8 cellular contexts compared by ENCODE assay signal in genomic region chr1:52034050-52034384, GRCh38. TPM values are rescaled to one million over a fixed set of nuclear protein-coding genes. Genes with fewer than 3 reads are reported as not detected.
DNase-seq lines count a peak whose midpoint lies in the region; ATAC-seq, FAIRE-seq and TF ChIP-seq lines count a peak whose summit lies in the region.

No MANE protein-coding gene starts in this region.

- H4K20me1 ChIP-seq in OCI-LY1 (ENCODE audit: insufficient read depth, low read length) (no peaks in the 10 kb centered on the region), H1 (replicated peaks in 1 of 2; ENCODE audit: control insufficient read depth in 1 of 2, insufficient read depth in 2 of 2, low read length in 2 of 2) (peaks cover 2 to 5% of the 10 kb centered on the region in 2 experiments)

- H4K91ac ChIP-seq in H1 (replicated peaks; ENCODE audit: insufficient read length, low read length), result no peak overlapping the region

- no peak overlapping the region for H3K18ac ChIP-seq in H1 (ENCODE audit: extremely low read depth, low read length)

- H2AFZ ChIP-seq in OCI-LY1 (ENCODE audit: low read length) (peak overlapping the region; percentile 78), H1 (ENCODE audit: low read length) (no peak overlapping the region)

- CTCF ChIA-PET in H1 (lab: Charles Lee; ENCODE audit: partially characterized antibody), result interaction anchor here (1.5 kb wide), 1 partner anchor 11 kb away, joined by 3 read pairs; no protein-coding TSS in a partner anchor

- no peak overlapping the region for H4K5ac ChIP-seq in H1 (ENCODE audit: insufficient read length, low read depth, low read length)

- no peak overlapping the region for H2BK20ac ChIP-seq in H1 (ENCODE audit: low read length)

- peaks cover 3% of the 10 kb centered on the region; the same call in 1 of the 2 replicates for H3K79me1 ChIP-seq in H1 (ENCODE audit: low read depth, low read length)

- H3K9me3 ChIP-seq in OCI-LY1 (ENCODE audit: low read length) (no peaks in the 10 kb centered on the region), H1 (ENCODE audit: insufficient read depth in 2 of 2, low read depth in 1 of 2, low read length in 1 of 2) (no peaks in the 10 kb centered on the region), neutrophil (no peaks in the 10 kb centered on the region)

- no peak overlapping the region for H2BK15ac ChIP-seq in H1 (ENCODE audit: low read length)

- H3K79me2 ChIP-seq in OCI-LY1 (ENCODE audit: insufficient read depth, low read length) (peaks cover 15% of the 10 kb centered on the region), H1 (ENCODE audit: control insufficient read depth in 1 of 2, insufficient read depth in 2 of 2, low read length in 2 of 2) (peaks cover 4 to 21% of the 10 kb centered on the region in 2 experiments; a peak in 3 of 4 replicates)

- TF ChIP-seq POLR2A in H1 (IDR thresholded peaks at IDR 0.05; ENCODE audit: control extremely low read depth in 1 of 2, low read depth in 2 of 2, low read length in 2 of 2), result no peak

- H2BK5ac ChIP-seq in H1 (ENCODE audit: low read depth, low read length), result no peak overlapping the region

- TF ChIP-seq CTCF in C4-2B (conservative IDR thresholded peaks at IDR 0.05) (no peak), OCI-LY1 (IDR thresholded peaks at IDR 0.05; ENCODE audit: low read length) (no peak), H1 (IDR thresholded peaks at IDR 0.05; ENCODE audit: control extremely low read depth in 1 of 3, insufficient read depth in 1 of 3, low read depth in 1 of 3, low read length in 3 of 3) (no peak), neutrophil (IDR thresholded peaks at IDR 0.05) (no peak)

- H3K27ac ChIP-seq in C4-2B (peak overlapping the region; percentile 88; the same call in 1 of the 2 replicates), OCI-LY1 (ENCODE audit: low read depth, low read length, poor library complexity, severe bottlenecking) (no peak overlapping the region), H1 (ENCODE audit: low read depth, low read length) (no peak overlapping the region), neutrophil (peak overlapping the region; percentile 83)

- H2AK5ac ChIP-seq in H1 (ENCODE audit: low read depth, low read length), result no peak overlapping the region

- H3K4ac ChIP-seq in H1 (replicated peaks; ENCODE audit: insufficient read length, low read depth, low read length), result no peak overlapping the region

- H3K4me1 ChIP-seq in OCI-LY1 (ENCODE audit: insufficient read depth, low read length, severe bottlenecking) (peaks cover 34% of the 10 kb centered on the region), H1 (replicated peaks in 1 of 4; ENCODE audit: control insufficient read depth in 3 of 4, insufficient read depth in 4 of 4, low read length in 3 of 4) (peaks cover 2 to 4% (median 2%) of the 10 kb centered on the region in 4 experiments; a peak in 4 of 7 replicates), neutrophil (ENCODE audit: control insufficient read depth in 1 of 2, insufficient read depth in 1 of 2, low read depth in 1 of 2, low read length in 1 of 2) (peaks cover 25 to 26% of the 10 kb centered on the region in 2 experiments)

- no peak overlapping the region for H2BK120ac ChIP-seq in H1 (replicated peaks; ENCODE audit: low read depth, low read length)

- no peaks in the 10 kb centered on the region for H3K9me2 ChIP-seq in OCI-LY1 (ENCODE audit: low read depth, low read length)

- H3F3A ChIP-seq in OCI-LY1 (ENCODE audit: insufficient read depth, low read length), result no peaks in the 10 kb centered on the region

- POLR2A ChIA-PET in H1 (lab: Charles Lee; ENCODE audit: partially characterized antibody), result interaction anchor here (0.6 to 4.4 kb wide), 11 partner anchors 8 to 370 kb away, joined by 3 to 54 read pairs (median 4); partner anchors contain the start of genes BTF3L4, ORC1, PRPF38A and RAB3B

- no peak for DNase-seq in H1 (ENCODE audit: low read depth in 1 of 2, low spot score in 2 of 2)
- no peak for DNase-seq in occipital lobe (lab: John Stamatoyannopoulos, UW)
- DNase-seq in kidney tubule cell (ENCODE audit: low spot score), result no peak
- DNase-seq in NCI-H2081 (lab: John Stamatoyannopoulos, UW), result no peak

- H3K4me3 ChIP-seq in OCI-LY1 (ENCODE audit: low read depth, low read length, poor library complexity, severe bottlenecking), result peak overlapping the region; percentile 88
- peak overlapping the region in 3 of 4 experiments; percentile 68 to 82 (median 80); a peak in 5 of 8 replicates for H3K4me3 ChIP-seq in H1 (ENCODE audit: extremely low read depth in 1 of 4, insufficient read depth in 2 of 4, low read depth in 3 of 4, low read length in 4 of 4)
- H3K4me3 ChIP-seq in neutrophil (ENCODE audit: low read depth in 1 of 2, low read length in 1 of 2), result peak overlapping the region; percentile 91 to 97

- ATAC-seq in GM19455 (IDR thresholded peaks at IDR 0.05; ENCODE audit: unreplicated experiment), result no peak

- H3K27me3 ChIP-seq in OCI-LY1 (ENCODE audit: insufficient read depth, low read length) (no peaks in the 10 kb centered on the region), H1 (replicated peaks in 1 of 4; ENCODE audit: control insufficient read depth in 3 of 4, extremely low read depth in 1 of 4, insufficient read depth in 3 of 4, low read length in 3 of 4) (no peaks in the 10 kb centered on the region), neutrophil (no peaks in the 10 kb centered on the region)

- H3K9ac ChIP-seq in OCI-LY1 (ENCODE audit: low read length) (peak overlapping the region; percentile 85; the same call in 1 of the 2 replicates), H1 (replicated peaks in 1 of 4; ENCODE audit: extremely low read depth in 1 of 4, low read depth in 3 of 4, low read length in 3 of 4) (no peak overlapping the region)

- no peak for TF ChIP-seq EP300 in H1 (IDR thresholded peaks at IDR 0.05; ENCODE audit: borderline replicate concordance in 1 of 2, low read depth in 2 of 2, low read length in 2 of 2)

- H4K8ac ChIP-seq in H1 (ENCODE audit: extremely low read depth, insufficient read depth, low read length), result no peak overlapping the region

- H3K23ac ChIP-seq in H1 (ENCODE audit: insufficient read length), result no peak overlapping the region

- TF ChIP-seq RAD21 in H1 (IDR thresholded peaks at IDR 0.05 in 1 of 2, conservative IDR thresholded peaks at IDR 0.05 in 1 of 2; ENCODE audit: low read depth in 2 of 2, low read length in 2 of 2), result no peak

- WGBS in H1 (ENCODE audit: extremely low coverage in 1 of 2, insufficient coverage in 1 of 2, insufficient read length in 1 of 2, insufficient replicate concordance in 2 of 2, low coverage in 1 of 2, low lambda C conversion rate in 2 of 2, missing lambda C conversion rate in 1 of 2), 2 experiments, result 87% methylated on average over 2 of the region's 2 CpGs; no CpG with 5 or more reads in 1 of the 2 experiments

- no peak overlapping the region for H2BK12ac ChIP-seq in H1 (ENCODE audit: low read depth, low read length)

- H3K36me3 ChIP-seq in OCI-LY1 (ENCODE audit: insufficient read depth, low read length) (peaks cover 33% of the 10 kb centered on the region; the same call in 1 of the 2 replicates), H1 (ENCODE audit: control insufficient read depth in 2 of 4, insufficient read depth in 4 of 4, low read length in 3 of 4) (peaks cover 0 to 25% (median 6%) of the 10 kb centered on the region in 4 experiments; a peak in 5 of 8 replicates), neutrophil (peaks cover 20% of the 10 kb centered on the region)

- FAIRE-seq in H1 (lab: Jason Lieb, UNC), result no peak

- peaks cover 5% of the 10 kb centered on the region; the same call in 1 of the 2 replicates for H3K23me2 ChIP-seq in H1 (ENCODE audit: low read depth, low read length)

- H3K56ac ChIP-seq in H1 (replicated peaks; ENCODE audit: insufficient read length, low read depth, low read length), result no peak overlapping the region

- H3K4me2 ChIP-seq in OCI-LY1 (ENCODE audit: low read length), result peak overlapping the region; percentile 92
- H3K4me2 ChIP-seq in H1 (ENCODE audit: insufficient read depth in 1 of 2, low read depth in 2 of 2, low read length in 2 of 2), result peak overlapping the region; percentile 68 to 88; a peak in 1 of 4 replicates

- no peak overlapping the region for H3K14ac ChIP-seq in H1 (ENCODE audit: insufficient read length)

RNA-seq across cellular contexts. Expression of gene KTI12, which starts 0.4 kb away (rescaled TPM):
- total RNA-seq in H1 (2021; fragmentation: NEBNext Ultra II Directional; extraction: Animal tissue kit (Norgen Biotek cat#: 25700)), result 7.5 and 8.3 TPM in 2 replicates
- 16.2 and 17.0 TPM in 2 replicates for polyA plus RNA-seq in H1 (2011; rRNA removed)
- polyA plus RNA-seq in H1 (2011; cell fraction: cytosol; rRNA removed), result 13.6 TPM
- 13.9 TPM for polyA plus RNA-seq in H1 (2011; cell fraction: nucleus; rRNA removed)
- polyA plus RNA-seq in H1 (2012, experiment 1 of 2), result 8.6 to 10.1 TPM (median 9.8 TPM) in 4 replicates
- polyA plus RNA-seq in H1 (2012, experiment 2 of 2), result 13.8 TPM
- 6.9 TPM for polyA plus RNA-seq in H1 (2013, experiment 1 of 2)
- 6.4 TPM for polyA plus RNA-seq in H1 (2013, experiment 2 of 2)
- polyA minus RNA-seq in H1 (2011; rRNA and poly(A)+ RNA removed), result 7.0 and 8.7 TPM in 2 replicates
- polyA minus RNA-seq in H1 (2011; cell fraction: cytosol; rRNA and poly(A)+ RNA removed), result 3.7 TPM
- 15.0 TPM for polyA minus RNA-seq in H1 (2011; cell fraction: nucleus; rRNA and poly(A)+ RNA removed)
- 10.5 TPM for total RNA-seq in occipital lobe

RNA-seq across cellular contexts. Expression of gene TXNDC12, which starts 21.0 kb away (rescaled TPM):
- total RNA-seq in H1 (2021; fragmentation: NEBNext Ultra II Directional; extraction: Animal tissue kit (Norgen Biotek cat#: 25700)), result 84.6 and 89.8 TPM in 2 replicates
- polyA plus RNA-seq in H1 (2011; rRNA removed), result 25.8 and 35.2 TPM in 2 replicates
- 50.7 TPM for polyA plus RNA-seq in H1 (2011; cell fraction: cytosol; rRNA removed)
- 22.9 TPM for polyA plus RNA-seq in H1 (2011; cell fraction: nucleus; rRNA removed)
- polyA plus RNA-seq in H1 (2012, experiment 1 of 2), result 54.7 to 75.5 TPM (median 65.5 TPM) in 4 replicates
- polyA plus RNA-seq in H1 (2012, experiment 2 of 2), result 15.6 TPM
- 239 TPM for polyA plus RNA-seq in H1 (2013, experiment 1 of 2)
- polyA plus RNA-seq in H1 (2013, experiment 2 of 2), result 353 TPM
- polyA minus RNA-seq in H1 (2011; rRNA and poly(A)+ RNA removed), result 17.4 and 17.5 TPM in 2 replicates
- 77.8 TPM for polyA minus RNA-seq in H1 (2011; cell fraction: cytosol; rRNA and poly(A)+ RNA removed)
- 26.3 TPM for polyA minus RNA-seq in H1 (2011; cell fraction: nucleus; rRNA and poly(A)+ RNA removed)
- total RNA-seq in occipital lobe, result 15.3 TPM

RNA-seq across cellular contexts. Expression of gene BTF3L4, which starts 22.1 kb away (rescaled TPM):
- 97.3 and 98.3 TPM in 2 replicates for total RNA-seq in H1 (2021; fragmentation: NEBNext Ultra II Directional; extraction: Animal tissue kit (Norgen Biotek cat#: 25700))
- 38.0 and 76.1 TPM in 2 replicates for polyA plus RNA-seq in H1 (2011; rRNA removed)
- polyA plus RNA-seq in H1 (2011; cell fraction: cytosol; rRNA removed), result 83.5 TPM
- 9.1 TPM for polyA plus RNA-seq in H1 (2011; cell fraction: nucleus; rRNA removed)
- polyA plus RNA-seq in H1 (2012, experiment 1 of 2), result 46.7 to 87.4 TPM (median 54.3 TPM) in 4 replicates
- 24.8 TPM for polyA plus RNA-seq in H1 (2012, experiment 2 of 2)
- polyA plus RNA-seq in H1 (2013, experiment 1 of 2), result 82.2 TPM
- polyA plus RNA-seq in H1 (2013, experiment 2 of 2), result 87.4 TPM
- 48.4 and 57.5 TPM in 2 replicates for polyA minus RNA-seq in H1 (2011; rRNA and poly(A)+ RNA removed)
- polyA minus RNA-seq in H1 (2011; cell fraction: cytosol; rRNA and poly(A)+ RNA removed), result 63.6 TPM
- 46.1 TPM for polyA minus RNA-seq in H1 (2011; cell fraction: nucleus; rRNA and poly(A)+ RNA removed)
- total RNA-seq in occipital lobe, result 178 TPM

RNA-seq across cellular contexts. Expression of gene RAB3B, which starts 43.5 kb away (rescaled TPM):
- total RNA-seq in H1 (2021; fragmentation: NEBNext Ultra II Directional; extraction: Animal tissue kit (Norgen Biotek cat#: 25700)), result 36.8 and 37.3 TPM in 2 replicates
- polyA plus RNA-seq in H1 (2011; rRNA removed), result 9.4 and 12.5 TPM in 2 replicates
- 10.6 TPM for polyA plus RNA-seq in H1 (2011; cell fraction: cytosol; rRNA removed)
- polyA plus RNA-seq in H1 (2011; cell fraction: nucleus; rRNA removed), result 18.0 TPM
- 16.0 to 24.7 TPM (median 18.6 TPM) in 4 replicates for polyA plus RNA-seq in H1 (2012, experiment 1 of 2)
- polyA plus RNA-seq in H1 (2012, experiment 2 of 2), result 2.1 TPM
- 24.4 TPM for polyA plus RNA-seq in H1 (2013, experiment 1 of 2)
- polyA plus RNA-seq in H1 (2013, experiment 2 of 2), result 20.8 TPM
- polyA minus RNA-seq in H1 (2011; rRNA and poly(A)+ RNA removed), result 33.9 and 45.6 TPM in 2 replicates
- 16.4 TPM for polyA minus RNA-seq in H1 (2011; cell fraction: cytosol; rRNA and poly(A)+ RNA removed)
- polyA minus RNA-seq in H1 (2011; cell fraction: nucleus; rRNA and poly(A)+ RNA removed), result 41.2 TPM
- 8.4 TPM for total RNA-seq in occipital lobe

Comparison
In these comparisons a context has a peak if more than half of its experiments do, and no peak if none do; other contexts are left out.
1. H3K27ac ChIP-seq: peak in C4-2B (single experiment) and neutrophil (single experiment); none in OCI-LY1 (single experiment) and H1 (single experiment).
2. Peak in every context shown above with its lines, with median percentiles within 50 percentile points of each other: H3K4me3 ChIP-seq.